ENCODE assay signal across 1 cellular context in genomic region chr12:132447731-132448452, GRCh38.
TF ChIP-seq lines count a peak whose summit lies in the region.

No MANE protein-coding gene starts in this region.

TF ChIP-seq in SK-N-SH, 30 proteins besides CTCF, POLR2A, EP300 and RAD21 (continued from another document):
- TF ChIP-seq FOXM1 (IDR thresholded peaks at IDR 0.05; ENCODE audit: low read depth) = no peak
- no peak for TF ChIP-seq YY1 (IDR thresholded peaks at IDR 0.05; ENCODE audit: low read depth)
- TF ChIP-seq NFIC (IDR thresholded peaks at IDR 0.05; ENCODE audit: borderline replicate concordance) = no peak
- TF ChIP-seq RCOR1 (IDR thresholded peaks at IDR 0.05; ENCODE audit: low read length) = no peak
- TF ChIP-seq RFX5 (IDR thresholded peaks at IDR 0.05; ENCODE audit: low read length) = no peak
- no peak for TF ChIP-seq ELF1 (IDR thresholded peaks at IDR 0.05)
- no peak for TF ChIP-seq ZBTB33 (IDR thresholded peaks at IDR 0.05; ENCODE audit: borderline replicate concordance, low read depth)
- TF ChIP-seq FOSL2 (IDR thresholded peaks at IDR 0.05; ENCODE audit: borderline replicate concordance, low read depth) = no peak
